20 cellular contexts compared by ENCODE assay signal in the genomic region with DNA sequence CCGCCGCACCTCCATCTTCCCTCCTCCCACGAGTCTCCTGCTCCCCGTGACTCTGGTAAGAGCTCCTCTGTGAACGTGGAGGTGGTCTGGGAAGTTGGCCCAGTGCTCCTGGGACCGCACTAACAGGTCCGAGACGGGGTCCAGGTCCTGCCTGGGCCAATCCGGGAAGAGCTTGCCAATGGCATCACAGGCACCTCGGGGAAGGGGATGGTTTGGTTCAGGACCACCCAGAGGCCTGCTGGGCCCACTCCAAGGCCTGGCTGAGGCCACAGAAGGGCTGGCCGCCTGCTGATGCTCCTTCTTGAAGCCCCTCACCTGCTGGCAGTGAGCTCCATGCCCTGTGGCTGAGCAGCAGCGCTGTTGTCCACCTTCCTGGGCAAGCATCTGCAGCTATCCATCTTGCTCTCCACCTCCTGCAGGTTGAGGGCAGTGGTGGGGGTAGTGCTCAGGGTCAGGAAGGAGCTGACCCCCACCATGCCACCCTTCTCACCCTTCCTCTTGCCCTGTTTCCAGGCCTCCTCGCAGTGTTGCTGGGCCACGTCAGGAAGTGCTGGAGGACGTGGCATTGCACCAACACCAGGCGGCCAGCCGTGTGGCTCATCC. TPM values are rescaled to one million over a fixed set of nuclear protein-coding genes. Genes with fewer than 3 reads are reported as not detected.
DNase-seq lines count a peak whose midpoint lies in the region; ATAC-seq, FAIRE-seq and TF ChIP-seq lines count a peak whose summit lies in the region.
"Had no signal": no experiment of that assay in that cellular context is flagged by ENCODE, and none has a peak within 500 bp of the region (broad histone marks: within the 10 kb centered on the region; RNA-seq: fewer than 3 reads in every experiment).

No MANE protein-coding gene starts in this region.

- no peak overlapping the region for H2AK5ac ChIP-seq in neuronal stem cell (ENCODE audit: low read depth, low read length)

- H3K79me2 ChIP-seq in SK-N-SH (ENCODE audit: insufficient read depth): no peaks in the 10 kb centered on the region

- H3K9me2 ChIP-seq in SK-N-SH: no peaks in the 10 kb centered on the region

- H3K4me3 ChIP-seq in SK-N-SH (ENCODE audit: low read depth in 2 of 2, low read length in 1 of 2) (no peak overlapping the region), neuronal stem cell (ENCODE audit: low read length in 2 of 2) (peak overlapping the region in 1 of 2 donors; percentile 13), spleen (no peak overlapping the region), small intestine (ENCODE audit: low read depth in 1 of 2, low read length in 2 of 2) (no peak overlapping the region), right atrium auricular region (no peak overlapping the region)
- H3K4me3 ChIP-seq: A549 had no signal

- no peak for TF ChIP-seq EP300 in SK-N-SH (IDR thresholded peaks at IDR 0.05; ENCODE audit: borderline replicate concordance in 1 of 2, low read depth in 1 of 2, low read length in 1 of 2)

- no peak overlapping the region for H2BK120ac ChIP-seq in neuronal stem cell (ENCODE audit: low read depth, low read length)

- H3K27me3 ChIP-seq in SK-N-SH (ENCODE audit: insufficient read depth) (no peaks in the 10 kb centered on the region; the same call in 1 of the 2 replicates), neuronal stem cell (ENCODE audit: control insufficient read depth in 3 of 3, insufficient read depth in 3 of 3, low read depth in 1 of 3, low read length in 3 of 3) (peaks cover 0 to 29% (median 0%) of the 10 kb centered on the region in 3 experiments), spleen (replicated peaks in 1 of 7) (no peaks in the 10 kb centered on the region), small intestine (ENCODE audit: control insufficient read depth in 2 of 2, insufficient read depth in 2 of 2, low read length in 2 of 2) (no peaks in the 10 kb centered on the region), right atrium auricular region (no peaks in the 10 kb centered on the region)

- H3K4me1 ChIP-seq in SK-N-SH (ENCODE audit: control insufficient read depth in 1 of 2, insufficient read depth in 2 of 2, low read depth in 1 of 2, low read length in 1 of 2): no peaks in the 10 kb centered on the region
- H3K4me1 ChIP-seq in neuronal stem cell (ENCODE audit: control insufficient read depth in 2 of 2, insufficient read depth in 1 of 2, low read depth in 1 of 2, low read length in 2 of 2): no peaks in the 10 kb centered on the region
- no peaks in the 10 kb centered on the region for H3K4me1 ChIP-seq in spleen
- H3K4me1 ChIP-seq in small intestine (ENCODE audit: control insufficient read depth in 2 of 2, insufficient read depth in 1 of 2, low read depth in 1 of 2, low read length in 1 of 2): no peaks in the 10 kb centered on the region
- no peaks in the 10 kb centered on the region for H3K4me1 ChIP-seq in right atrium auricular region
- H3K4me1 ChIP-seq: A549, Caco-2 had no signal

- peaks cover 4% of the 10 kb centered on the region for H3K79me1 ChIP-seq in neuronal stem cell (ENCODE audit: low read depth, low read length)

- H3K4ac ChIP-seq in neuronal stem cell (ENCODE audit: low read length): no peak overlapping the region

- DNase-seq in SK-N-SH (peak; percentile 8), iPS-NIHi11 (ENCODE audit: low spot score) (peak; percentile 3), neuronal stem cell (ENCODE audit: low spot score) (no peak), spleen (peak; percentile 43), small intestine (no peak), cortex of kidney (lab: John Stamatoyannopoulos, UW) (no peak), right atrium auricular region (ENCODE audit: low spot score) (no peak)
- DNase-seq: AML-193; Caco-2; CD4-positive, alpha-beta T cell; DMS153; DMS79; GDM1; H9 had no signal

- H3K9ac ChIP-seq in SK-N-SH (no peak overlapping the region), neuronal stem cell (ENCODE audit: low read depth, low read length, poor library complexity) (no peak overlapping the region)

- H3F3A ChIP-seq in SK-N-SH (replicated peaks; ENCODE audit: insufficient read depth): no peaks in the 10 kb centered on the region

- TF ChIP-seq RAD21 in SK-N-SH (IDR thresholded peaks at IDR 0.05; ENCODE audit: low read length): no peak

- FAIRE-seq in small intestine (lab: Jason Lieb, UNC): no peak
- FAIRE-seq: A549, GM19239, H1 had no signal

- H3K18ac ChIP-seq in neuronal stem cell (ENCODE audit: low read length): peak overlapping the region; percentile 19

- H2BK12ac ChIP-seq in neuronal stem cell (ENCODE audit: low read length): no peak overlapping the region

- peak overlapping the region; percentile 55 for H3K23ac ChIP-seq in neuronal stem cell (ENCODE audit: low read depth, low read length, poor library complexity)

- H3K9me3 ChIP-seq in SK-N-SH (no peaks in the 10 kb centered on the region), neuronal stem cell (replicated peaks in 1 of 2; ENCODE audit: control insufficient read depth in 2 of 2, insufficient read depth in 1 of 2, low read depth in 1 of 2, low read length in 2 of 2) (peaks cover 0 to 14% of the 10 kb centered on the region in 2 donors), spleen (no peaks in the 10 kb centered on the region), small intestine (ENCODE audit: control insufficient read depth, low read depth) (no peaks in the 10 kb centered on the region), right atrium auricular region (no peaks in the 10 kb centered on the region)
- H3K9me3 ChIP-seq: A549, Caco-2 had no signal

- WGBS in SK-N-SH (ENCODE audit: low lambda C conversion rate): 38% methylated on average over 8 of the region's 17 CpGs
- WGBS in neuronal stem cell (ENCODE audit: extremely low coverage in 2 of 2, insufficient read length in 2 of 2, insufficient replicate concordance in 1 of 2), 2 donors: no CpG with 5 or more reads among the region's 17 CpGs
- 67 to 84% (median 78%) methylated on average over 10 to 17 of the region's 17 CpGs for WGBS in spleen, 5 donors
- 72 to 79% (median 79%) methylated on average over 17 of the region's 17 CpGs for WGBS in small intestine, 3 donors

- H4K8ac ChIP-seq in neuronal stem cell (ENCODE audit: low read depth, low read length): peak overlapping the region; percentile 43

- H2BK15ac ChIP-seq in neuronal stem cell (ENCODE audit: low read length): no peak overlapping the region

- CTCF ChIA-PET in SK-N-SH (lab: Yijun Ruan, JAX): interaction anchor here (0.5 to 1.5 kb wide), 4 partner anchors 9 to 147 kb away, joined by 3 to 5 read pairs (median 3); no protein-coding TSS in a partner anchor

- intact Hi-C loops in spleen (cut with DNase I; ENCODE audit: low total_unique reads): no loop called here

- POLR2A ChIA-PET in SK-N-SH (lab: Yijun Ruan, JAX): no interaction called here

- H4K20me1 ChIP-seq in SK-N-SH (ENCODE audit: insufficient read depth): no peaks in the 10 kb centered on the region

- TF ChIP-seq CTCF in SK-N-SH (IDR thresholded peaks at IDR 0.05) (no peak), spleen (IDR thresholded peaks at IDR 0.05 in 8 of 11, conservative IDR thresholded peaks at IDR 0.05 in 3 of 11) (no peak), right atrium auricular region (IDR thresholded peaks at IDR 0.05) (no peak)

- H3K36me3 ChIP-seq in SK-N-SH (replicated peaks in 1 of 2; ENCODE audit: control insufficient read depth in 1 of 2, insufficient read depth in 2 of 2, low read length in 1 of 2) (no peaks in the 10 kb centered on the region), neuronal stem cell (replicated peaks in 1 of 2; ENCODE audit: control insufficient read depth in 2 of 2, insufficient read depth in 2 of 2, low read length in 2 of 2) (no peaks in the 10 kb centered on the region), spleen (no peaks in the 10 kb centered on the region), small intestine (ENCODE audit: control insufficient read depth in 2 of 2, insufficient read depth in 2 of 2, low read length in 2 of 2) (no peaks in the 10 kb centered on the region), right atrium auricular region (no peaks in the 10 kb centered on the region)

- no peak overlapping the region for H2AFZ ChIP-seq in SK-N-SH (ENCODE audit: low read depth)
- H2AFZ ChIP-seq in neuronal stem cell (ENCODE audit: low read length): no peak overlapping the region

- H2BK5ac ChIP-seq in neuronal stem cell (ENCODE audit: low read length): no peak overlapping the region

- H3K4me2 ChIP-seq in SK-N-SH (no peak overlapping the region), neuronal stem cell (ENCODE audit: insufficient read depth, low read length, poor library complexity, severe bottlenecking) (no peak overlapping the region)
- H3K4me2 ChIP-seq: A549 had no signal

- no peak for TF ChIP-seq POLR2A in spleen (IDR thresholded peaks at IDR 0.05)

- H3K27ac ChIP-seq in SK-N-SH (ENCODE audit: low read depth in 2 of 2, low read length in 1 of 2): no peak overlapping the region
- H3K27ac ChIP-seq in neuronal stem cell (replicated peaks; ENCODE audit: low read length): no peak overlapping the region
- no peak overlapping the region for H3K27ac ChIP-seq in spleen
- no peak overlapping the region for H3K27ac ChIP-seq in small intestine (ENCODE audit: low read depth in 1 of 2, low read length in 1 of 2)
- H3K27ac ChIP-seq in right atrium auricular region: no peak overlapping the region
- H3K27ac ChIP-seq: 22Rv1, A549, C4-2B had no signal

- H4K91ac ChIP-seq in neuronal stem cell (ENCODE audit: low read depth, low read length, poor library complexity): no peak overlapping the region

- no peak for ATAC-seq in SK-N-SH treated with all-trans-retinoic acid at 6 μM for 48 hours
- ATAC-seq: A549 had no signal

- H3K14ac ChIP-seq in neuronal stem cell (ENCODE audit: low read length): peak overlapping the region; percentile 76

TF ChIP-seq in SK-N-SH, 30 proteins besides CTCF, POLR2A, EP300 and RAD21 (continues in another document):
- no peak for TF ChIP-seq JUND (IDR thresholded peaks at IDR 0.05)

RNA-seq across cellular contexts. Expression of gene TPM4, which starts 41.2 kb away (rescaled TPM):
- 415 and 440 TPM in 2 replicates for polyA plus RNA-seq in SK-N-SH (2012; rRNA removed)
- 478 and 600 TPM in 2 replicates for polyA plus RNA-seq in SK-N-SH (2012; cell fraction: cytosol; rRNA removed)
- 280 and 324 TPM in 2 replicates for polyA plus RNA-seq in SK-N-SH (2012; cell fraction: nucleus; rRNA removed)
- polyA plus RNA-seq in neuronal stem cell (2013, experiment 1 of 2): 413 TPM
- polyA plus RNA-seq in neuronal stem cell (2013, experiment 2 of 2): 408 TPM
- 100 to 1,000 TPM; 352 to 760 (median 443) TPM for total RNA-seq in spleen
- 100 to 1,000 TPM; 181 to 403 (median 238) TPM for polyA plus RNA-seq in spleen
- 100 to 1,000 TPM; 135 to 238 (median 152) TPM for polyA plus RNA-seq in small intestine
- 100 to 1,000 TPM; 163 to 194 TPM for total RNA-seq in right atrium auricular region

Comparison
In these comparisons a context has a peak if more than half of its experiments do, and no peak if none do; other contexts are left out.
1. DNase-seq: peak in SK-N-SH (single experiment), iPS-NIHi11 (single experiment) and spleen (single experiment); none in neuronal stem cell (single experiment), small intestine (single experiment), cortex of kidney (single experiment) and right atrium auricular region (single experiment).